8 cellular contexts compared by ENCODE assay signal in genomic region chr1:151762941-151763921, GRCh38. TPM values are rescaled to one million over a fixed set of nuclear protein-coding genes. Genes with fewer than 3 reads are reported as not detected.
DNase-seq lines count a peak whose midpoint lies in the region; ATAC-seq and TF ChIP-seq lines count a peak whose summit lies in the region.

Gene MRPL9, minus strand, starts transcription at chr1:151763496. Its CDS starts 17 bp downstream, at chr1:151763479.

- ATAC-seq in GM21723 (IDR thresholded peaks at IDR 0.05; ENCODE audit: unreplicated experiment) (peak; percentile 87), naive B cell (ENCODE audit: low read depth in 2 of 2) (peak; percentile 98 to 99)
- ATAC-seq in stimulated activated effector memory CD8-positive, alpha-beta T cell treated with anti-CD3 and anti-CD28 coated beads, Interleukin-12 subunit alpha, Interleukin-12 subunit beta, amount 100 ng/mL, for 72 hours = peak; percentile 99

- H4K20me1 ChIP-seq in Karpas-422 (ENCODE audit: insufficient read depth, low read depth, low read length) = no peaks in the 10 kb centered on the region
- no peaks in the 10 kb centered on the region for H4K20me1 ChIP-seq in fibroblast of lung (ENCODE audit: control insufficient read depth, extremely low read depth, insufficient read depth, low read length)

- peaks cover 0 to 7% of the 10 kb centered on the region in 2 donors for H3K36me3 Mint-ChIP-seq in naive B cell
- peaks cover 56% of the 10 kb centered on the region for H3K36me3 Mint-ChIP-seq in stimulated activated effector memory CD8-positive, alpha-beta T cell treated with anti-CD3 and anti-CD28 coated beads, Interleukin-12 subunit alpha, Interleukin-12 subunit beta, amount 100 ng/mL, for 72 hours

- H3K27ac ChIP-seq in Karpas-422 (ENCODE audit: low read length) = peak within 1 kb of the TSS; percentile 54
- peak within 1 kb of the TSS; percentile 90 for H3K27ac ChIP-seq in RWPE1
- H3K27ac ChIP-seq in fibroblast of lung (ENCODE audit: insufficient read depth, low read length) = peak within 1 kb of the TSS; percentile 86

- no peaks in the 10 kb centered on the region for H3K9me3 Mint-ChIP-seq in naive B cell
- H3K9me3 Mint-ChIP-seq in stimulated activated effector memory CD8-positive, alpha-beta T cell treated with anti-CD3 and anti-CD28 coated beads, Interleukin-12 subunit alpha, Interleukin-12 subunit beta, amount 100 ng/mL, for 72 hours = no peaks in the 10 kb centered on the region

- H3K27me3 Mint-ChIP-seq in naive B cell = no peaks in the 10 kb centered on the region

- H3K4me2 ChIP-seq in Karpas-422 (ENCODE audit: low read depth, low read length, poor library complexity, severe bottlenecking) (peak within 1 kb of the TSS; percentile 88), fibroblast of lung (ENCODE audit: extremely low read depth, insufficient read depth, low read length) (peak within 1 kb of the TSS; percentile 99)

- H3K4me1 ChIP-seq in Karpas-422 (ENCODE audit: low read length) (peaks cover 24% of the 10 kb centered on the region), fibroblast of lung (ENCODE audit: control insufficient read depth, extremely low read depth, insufficient read depth, low read length) (no peaks in the 10 kb centered on the region)

- H3K9ac ChIP-seq in Karpas-422 (ENCODE audit: low read length) (peak within 1 kb of the TSS; percentile 80), fibroblast of lung (ENCODE audit: insufficient read depth, low read length) (peak within 1 kb of the TSS; percentile 86)

- TF ChIP-seq CTCF in RWPE1 (conservative IDR thresholded peaks at IDR 0.05; ENCODE audit: low read depth) = no peak
- TF ChIP-seq CTCF in fibroblast of lung (conservative IDR thresholded peaks at IDR 0.05 in 1 of 2, IDR thresholded peaks at IDR 0.05 in 1 of 2; ENCODE audit: low read depth in 1 of 2, low read length in 2 of 2) = no peak

- H3K27me3 ChIP-seq in Karpas-422 (ENCODE audit: low read length) (no peaks in the 10 kb centered on the region), fibroblast of lung (ENCODE audit: control insufficient read depth, insufficient read depth, low read length) (no peaks in the 10 kb centered on the region)

- H2AFZ ChIP-seq in Karpas-422 (ENCODE audit: low read length) = peak within 1 kb of the TSS; percentile 40; the same call in 1 of the 2 replicates
- peak within 1 kb of the TSS; percentile 93 for H2AFZ ChIP-seq in fibroblast of lung (ENCODE audit: low read length)

- H3K79me2 ChIP-seq in Karpas-422 (ENCODE audit: low read length) = peaks cover 24% of the 10 kb centered on the region
- H3K79me2 ChIP-seq in fibroblast of lung (ENCODE audit: control insufficient read depth, insufficient read depth, low read length) = no peaks in the 10 kb centered on the region

- H3K4me3 ChIP-seq in Karpas-422 (ENCODE audit: low read length) (peak within 1 kb of the TSS; percentile 78), fibroblast of lung (replicated peaks in 1 of 4; ENCODE audit: control extremely low read depth in 1 of 4, insufficient read depth in 1 of 4, low read depth in 3 of 4, low read length in 4 of 4) (peak within 1 kb of the TSS; percentile 80 to 96 (median 83))

- peaks cover 25% of the 10 kb centered on the region; the same call in 1 of the 2 replicates for H3K36me3 ChIP-seq in Karpas-422 (ENCODE audit: insufficient read depth, low read length)
- H3K36me3 ChIP-seq in fibroblast of lung (ENCODE audit: control insufficient read depth, insufficient read depth, low read length) = peaks cover 3% of the 10 kb centered on the region

- CTCF ChIA-PET in RWPE1 (lab: Yijun Ruan, JAX) = interaction anchor here (0.5 to 1.2 kb wide), 4 partner anchors 23 to 229 kb away, joined by 3 to 4 read pairs (median 3); no protein-coding TSS in a partner anchor

- POLR2A ChIA-PET in RWPE1 (lab: Yijun Ruan, JAX; ENCODE audit: low non-redundant PET) = no interaction called here

- H3K9me3 ChIP-seq in Karpas-422 (ENCODE audit: low read length) (no peaks in the 10 kb centered on the region), fibroblast of lung (ENCODE audit: control insufficient read depth, insufficient read depth, low read depth, low read length) (no peaks in the 10 kb centered on the region)

- H3K4me3 Mint-ChIP-seq in naive B cell = peak within 1 kb of the TSS; percentile 92 to 98 (median 95)
- peak within 1 kb of the TSS; percentile 94 for H3K4me3 Mint-ChIP-seq in stimulated activated effector memory CD8-positive, alpha-beta T cell treated with anti-CD3 and anti-CD28 coated beads, Interleukin-12 subunit alpha, Interleukin-12 subunit beta, amount 100 ng/mL, for 72 hours

- peaks cover 18 to 29% (median 24%) of the 10 kb centered on the region in 3 donors for H3K4me1 Mint-ChIP-seq in naive B cell
- peaks cover 29% of the 10 kb centered on the region for H3K4me1 Mint-ChIP-seq in stimulated activated effector memory CD8-positive, alpha-beta T cell treated with anti-CD3 and anti-CD28 coated beads, Interleukin-12 subunit alpha, Interleukin-12 subunit beta, amount 100 ng/mL, for 72 hours

- DNase-seq in DMS53 (lab: John Stamatoyannopoulos, UW) (peak; percentile 90), Karpas-422 (peak; percentile 94), RWPE1 (ENCODE audit: low spot score) (peak; percentile 90), fibroblast of lung (ENCODE audit: low read depth in 2 of 2) (peak; percentile 74 to 75), naive B cell (peak; percentile 81)
- peak; percentile 67 to 75 for DNase-seq in activated T-helper 1 cell treated with anti-CD3 and anti-CD28 coated beads, Interleukin-2, amount 50 U/mL, for 16 hours (ENCODE audit: low read depth in 1 of 2, low spot score in 1 of 2)
- DNase-seq in stimulated activated effector memory CD8-positive, alpha-beta T cell treated with anti-CD3 and anti-CD28 coated beads, Interleukin-12 subunit alpha, Interleukin-12 subunit beta, amount 100 ng/mL, for 72 hours (ENCODE audit: low spot score in 2 of 2) = peak; percentile 73 to 90

- no peaks in the 10 kb centered on the region for H3K9me2 ChIP-seq in Karpas-422 (replicated peaks; ENCODE audit: insufficient read depth, low read length)

- H3K27ac Mint-ChIP-seq in naive B cell = peak within 1 kb of the TSS; percentile 86 to 97 (median 96)
- H3K27ac Mint-ChIP-seq in stimulated activated effector memory CD8-positive, alpha-beta T cell treated with anti-CD3 and anti-CD28 coated beads, Interleukin-12 subunit alpha, Interleukin-12 subunit beta, amount 100 ng/mL, for 72 hours = peak within 1 kb of the TSS; percentile 98

RNA-seq across cellular contexts. Expression of gene MRPL9, which starts in this region (rescaled TPM):
- total RNA-seq in Karpas-422 (2014; rRNA removed; shearing (Covaris generic); ENCODE audit: low replicate concordance) = 76.8 and 147 TPM in 2 replicates
- total RNA-seq in fibroblast of lung = 86.5 and 91.4 TPM in 2 replicates
- 58.3 and 79.2 TPM in 2 replicates for polyA plus RNA-seq in fibroblast of lung
- polyA plus RNA-seq in fibroblast of lung (2012) = 72.9 and 94.0 TPM in 2 replicates
- 21.1 and 59.4 TPM in 2 replicates for polyA minus RNA-seq in fibroblast of lung (ENCODE audit: low replicate concordance)
- polyA plus RNA-seq in naive B cell (ENCODE audit: low read depth in 6 of 6) = 100 to 1,000 TPM; 126 to 160 (median 142) TPM

Comparison
In these comparisons a context has a peak if more than half of its experiments do, and no peak if none do; other contexts are left out.
1. Peak in every context shown above with its lines: DNase-seq, ATAC-seq, H3K4me3 ChIP-seq and H3K27ac ChIP-seq.